Comparison of ENCODE assay signal across 34 cellular contexts in genomic region chrX:1035206-1035605, GRCh38.
"Had no signal": no experiment of that assay in that cellular context is flagged by ENCODE, and none has a peak within 500 bp of the region (broad histone marks: within the 10 kb centered on the region; RNA-seq: fewer than 3 reads in every experiment).

No MANE protein-coding gene starts in this region.

- H3K9me3 Mint-ChIP-seq: activated CD4-positive, alpha-beta T cell treated with anti-CD3 and anti-CD28 coated beads, Interleukin-2, amount 10 ng/mL, durations not matched to agents 24 days and 14 days had no signal

- H3K27ac ChIP-seq: ascending aorta, cardiac muscle cell, VCaP had no signal

- H3K27me3 ChIP-seq: ascending aorta, cardiac muscle cell had no signal

- H3K4me3 Mint-ChIP-seq: activated B cell treated with CpG ODN at 0.5 μM for 24 hours; activated CD4-positive, alpha-beta memory T cell treated with anti-CD3 and anti-CD28 coated beads for 36 hours; activated CD4-positive, alpha-beta T cell treated with anti-CD3 and anti-CD28 coated beads, Interleukin-2, amount 10 ng/mL, durations not matched to agents 24 days and 14 days; activated CD8-positive, alpha-beta T cell treated with anti-CD3 and anti-CD28 coated beads for 36 hours; activated naive CD4-positive, alpha-beta T cell treated with anti-CD3 and anti-CD28 coated beads, Interleukin-2, amount 10 ng/mL, durations not matched to agents 7 days and 5 days; activated naive CD4-positive, alpha-beta T cell treated with anti-CD3 and anti-CD28 coated beads, Interleukin-2, amount 50 U/mL, for 24 hours; activated naive CD8-positive, alpha-beta T cell; activated naive CD8-positive, alpha-beta T cell treated with anti-CD3 and anti-CD28 coated beads, Interleukin-2, amount 10 ng/mL, durations not matched to agents 7 days and 5 days; activated naive CD8-positive, alpha-beta T cell treated with anti-CD3 and anti-CD28 coated beads, Interleukin-2, amount 50 U/mL, for 24 hours; activated T-cell treated with anti-CD3 and anti-CD28 coated beads, Interleukin-2, amount 50 U/mL, for 24 hours; brain; central memory CD8-positive, alpha-beta T cell; T-helper 1 cell treated with Interleukin-12 subunit alpha and Interleukin-12 subunit beta and Interleukin-4 antibody, amounts not matched to agents 30 μg/mL and 1 μg/mL, for 36 hours; T-helper 2 cell treated with Interferon-gamma antibody and Interleukin-4, amounts not matched to agents 5 μg/mL and 100 μg/mL, for 36 hours had no signal

- H3K36me3 ChIP-seq: ascending aorta, cardiac muscle cell had no signal

- H3K4me1 ChIP-seq: ascending aorta had no signal

- H3K4me1 Mint-ChIP-seq: activated B cell treated with CpG ODN at 0.5 μM for 24 hours; activated CD4-positive, alpha-beta T cell treated with anti-CD3 and anti-CD28 coated beads, Interleukin-2, amount 10 ng/mL, durations not matched to agents 24 days and 14 days; activated naive CD4-positive, alpha-beta T cell treated with anti-CD3 and anti-CD28 coated beads, Interleukin-2, amount 10 ng/mL, durations not matched to agents 7 days and 5 days; activated naive CD4-positive, alpha-beta T cell treated with anti-CD3 and anti-CD28 coated beads, Interleukin-2, amount 50 U/mL, for 24 hours; activated naive CD8-positive, alpha-beta T cell treated with anti-CD3 and anti-CD28 coated beads, Interleukin-2, amount 10 ng/mL, durations not matched to agents 7 days and 5 days; activated naive CD8-positive, alpha-beta T cell treated with anti-CD3 and anti-CD28 coated beads, Interleukin-2, amount 50 U/mL, for 24 hours; central memory CD8-positive, alpha-beta T cell had no signal

- H3K27ac Mint-ChIP-seq: activated B cell treated with CpG ODN at 0.5 μM for 24 hours; activated CD4-positive, alpha-beta memory T cell treated with anti-CD3 and anti-CD28 coated beads for 36 hours; activated CD4-positive, alpha-beta T cell treated with anti-CD3 and anti-CD28 coated beads, Interleukin-2, amount 10 ng/mL, durations not matched to agents 24 days and 14 days; activated CD8-positive, alpha-beta T cell treated with anti-CD3 and anti-CD28 coated beads for 36 hours; activated naive CD4-positive, alpha-beta T cell treated with anti-CD3 and anti-CD28 coated beads, Interleukin-2, amount 10 ng/mL, durations not matched to agents 7 days and 5 days; activated naive CD4-positive, alpha-beta T cell treated with anti-CD3 and anti-CD28 coated beads, Interleukin-2, amount 50 U/mL, for 24 hours; activated naive CD8-positive, alpha-beta T cell; activated naive CD8-positive, alpha-beta T cell treated with anti-CD3 and anti-CD28 coated beads, Interleukin-2, amount 10 ng/mL, durations not matched to agents 7 days and 5 days; activated naive CD8-positive, alpha-beta T cell treated with anti-CD3 and anti-CD28 coated beads, Interleukin-2, amount 50 U/mL, for 24 hours; activated T-cell treated with anti-CD3 and anti-CD28 coated beads, Interleukin-2, amount 50 U/mL, for 24 hours; activated T-helper 2 cell treated with anti-CD3 and anti-CD28 coated beads, Interferon-gamma antibody, Interleukin-2, Interleukin-4, amounts not matched to agents 10 μg/mL and 5 μg/mL and 100 μg/mL, durations not matched to agents 14 hours and 24 hours and 36 hours; brain; T-helper 1 cell treated with Interleukin-12 subunit alpha and Interleukin-12 subunit beta and Interleukin-4 antibody, amounts not matched to agents 30 μg/mL and 1 μg/mL, for 36 hours; T-helper 2 cell treated with Interferon-gamma antibody and Interleukin-4, amounts not matched to agents 5 μg/mL and 100 μg/mL, for 36 hours had no signal

- H3K27me3 Mint-ChIP-seq: activated B cell treated with CpG ODN at 0.5 μM for 24 hours; activated CD4-positive, alpha-beta memory T cell treated with anti-CD3 and anti-CD28 coated beads for 36 hours; activated CD4-positive, alpha-beta T cell treated with anti-CD3 and anti-CD28 coated beads, Interleukin-2, amount 10 ng/mL, durations not matched to agents 24 days and 14 days; activated CD8-positive, alpha-beta T cell treated with anti-CD3 and anti-CD28 coated beads for 36 hours; activated naive CD4-positive, alpha-beta T cell treated with anti-CD3 and anti-CD28 coated beads, Interleukin-2, amount 10 ng/mL, durations not matched to agents 7 days and 5 days; activated naive CD4-positive, alpha-beta T cell treated with anti-CD3 and anti-CD28 coated beads, Interleukin-2, amount 50 U/mL, for 24 hours; activated naive CD8-positive, alpha-beta T cell; activated naive CD8-positive, alpha-beta T cell treated with anti-CD3 and anti-CD28 coated beads, Interleukin-2, amount 50 U/mL, for 24 hours; central memory CD8-positive, alpha-beta T cell had no signal

- H3K9me3 ChIP-seq: ascending aorta had no signal

- DNase-seq: activated B cell treated with CpG ODN at 0.5 μM for 24 hours; activated CD4-positive, alpha-beta memory T cell treated with anti-CD3 and anti-CD28 coated beads for 36 hours; activated CD4-positive, alpha-beta T cell treated with anti-CD3 and anti-CD28 coated beads for 4 hours; activated CD4-positive, alpha-beta T cell treated with anti-CD3 and anti-CD28 coated beads, Interleukin-2, amount 10 ng/mL, durations not matched to agents 24 days and 14 days; activated CD4-positive, alpha-beta T cell treated with anti-CD3 and anti-CD28 coated beads, Interleukin-2, amount 50 U/mL, for 1 hour; activated CD4-positive, alpha-beta T cell treated with anti-CD3 and anti-CD28 coated beads, Interleukin-2, amount 50 U/mL, for 4 hours; activated CD4-positive, CD25-positive, alpha-beta regulatory T cell treated with anti-CD3 and anti-CD28 coated beads, Interleukin-2, amount 50 U/mL, for 72 hours; activated CD8-positive, alpha-beta memory T cell treated with anti-CD3 and anti-CD28 coated beads, Interleukin-2, amount 50 U/mL, for 4 hours; activated CD8-positive, alpha-beta T cell treated with anti-CD3 and anti-CD28 coated beads for 36 hours; activated effector memory CD4-positive, alpha-beta T cell treated with Interleukin-2 at 50 U/mL for 16 hours; activated gamma-delta T cell; activated naive CD4-positive, alpha-beta T cell treated with anti-CD3 and anti-CD28 coated beads, Interleukin-2, amount 10 ng/mL, durations not matched to agents 7 days and 5 days; activated naive CD4-positive, alpha-beta T cell treated with Interleukin-2 at 50 U/mL for 16 hours; activated naive CD8-positive, alpha-beta T cell treated with anti-CD3 and anti-CD28 coated beads, Interleukin-2, amount 10 ng/mL, durations not matched to agents 7 days and 5 days; activated naive CD8-positive, alpha-beta T cell treated with anti-CD3 and anti-CD28 coated beads, Interleukin-2, amount 50 U/mL, for 24 hours; activated T-cell treated with anti-CD3 and anti-CD28 coated beads, Interleukin-2, amount 50 U/mL, for 24 hours; activated T-cell treated with anti-CD3 and anti-CD28 coated beads, Interleukin-2, amount 50 U/mL, for 48 hours; amygdala; anterior cingulate cortex; caudate nucleus; SW 1271; T-helper 1 cell; T-helper 2 cell; T-helper 9 cell had no signal

- H3K36me3 Mint-ChIP-seq: activated CD4-positive, alpha-beta memory T cell treated with anti-CD3 and anti-CD28 coated beads for 36 hours; activated naive CD4-positive, alpha-beta T cell treated with anti-CD3 and anti-CD28 coated beads, Interleukin-2, amount 10 ng/mL, durations not matched to agents 7 days and 5 days; activated naive CD4-positive, alpha-beta T cell treated with anti-CD3 and anti-CD28 coated beads, Interleukin-2, amount 50 U/mL, for 24 hours; activated naive CD8-positive, alpha-beta T cell; activated naive CD8-positive, alpha-beta T cell treated with anti-CD3 and anti-CD28 coated beads, Interleukin-2, amount 10 ng/mL, durations not matched to agents 7 days and 5 days; brain had no signal

- H3K4me3 ChIP-seq: ascending aorta, cardiac muscle cell had no signal

- ATAC-seq: activated CD8-positive, alpha-beta T cell treated with anti-CD3 and anti-CD28 coated beads for 36 hours; activated naive CD8-positive, alpha-beta T cell treated with anti-CD3 and anti-CD28 coated beads, Interleukin-2, amount 50 U/mL, for 24 hours had no signal
